ENCODE assay signal across 15 cellular contexts in the genomic region with DNA sequence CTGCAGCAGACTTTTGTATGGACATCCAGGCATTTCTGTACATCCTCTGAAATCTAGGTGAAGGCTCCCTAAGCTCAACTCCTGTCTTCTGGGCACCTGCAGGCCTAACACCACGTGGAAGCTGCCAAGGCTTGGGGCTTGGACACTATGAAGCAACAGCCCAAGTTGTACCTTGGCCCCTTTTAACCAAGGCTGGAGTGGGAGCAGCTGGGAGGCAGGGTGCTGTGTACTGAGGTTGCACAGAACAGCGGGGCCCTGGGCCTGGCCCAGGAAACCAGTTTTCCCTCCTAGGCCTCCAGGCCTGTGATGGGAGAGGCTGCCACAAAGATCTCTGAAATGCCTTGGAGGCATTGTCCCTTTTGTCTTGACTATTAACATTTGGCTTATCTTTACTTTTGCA.
A peak's percentile ranks its signal among the peaks of the same experiment; 100 is the strongest.
DNase-seq lines count a peak whose midpoint lies in the region; ATAC-seq and TF ChIP-seq lines count a peak whose summit lies in the region.
"Had no signal": no experiment of that assay in that cellular context is flagged by ENCODE, and none has a peak within 500 bp of the region (broad histone marks: within the 10 kb centered on the region; RNA-seq: fewer than 3 reads in every experiment).

No MANE protein-coding gene starts in this region.

- H3K79me2 ChIP-seq in H9 (ENCODE audit: insufficient read depth, low read length), result no peaks in the 10 kb centered on the region

- H3K18ac ChIP-seq in H9 (ENCODE audit: insufficient read length, low read depth, low read length), result no peak overlapping the region

- H4K8ac ChIP-seq in H9 (replicated peaks; ENCODE audit: insufficient read length, low read depth, low read length), result no peak overlapping the region

- no peak overlapping the region for H3K56ac ChIP-seq in H9 (ENCODE audit: insufficient read length, low read depth, low read length)

- H3K4me1 Mint-ChIP-seq in osteocyte (ENCODE audit: unreplicated experiment) (peaks cover 28% of the 10 kb centered on the region), H9 (peaks cover 9% of the 10 kb centered on the region in 2 experiments)
- H3K4me1 Mint-ChIP-seq: CD4-positive, alpha-beta memory T cell had no signal

- no peak overlapping the region for H2BK120ac ChIP-seq in H9 (ENCODE audit: low read depth, low read length, poor library complexity, severe bottlenecking)

- no peak overlapping the region for H2BK12ac ChIP-seq in H9 (ENCODE audit: insufficient read length, low read depth, low read length)

- H4K91ac ChIP-seq in H9 (ENCODE audit: insufficient read length, low read depth, low read length), result no peak overlapping the region

- no peaks in the 10 kb centered on the region for H4K20me1 ChIP-seq in H9 (ENCODE audit: control insufficient read depth, insufficient read depth, insufficient read length)

- H3K4me1 ChIP-seq in right lobe of liver, result no peaks in the 10 kb centered on the region
- H3K4me1 ChIP-seq in H9 (ENCODE audit: insufficient read depth, low read length), result no peaks in the 10 kb centered on the region; the same call in 1 of the 2 replicates

- TF ChIP-seq CTCF in right lobe of liver (IDR thresholded peaks at IDR 0.05), result no peak
- TF ChIP-seq CTCF in osteocyte (IDR thresholded peaks at IDR 0.05), result no peak
- TF ChIP-seq CTCF in H9 (conservative IDR thresholded peaks at IDR 0.05), result no peak

- H3K27ac Mint-ChIP-seq in osteocyte (ENCODE audit: unreplicated experiment) (peak overlapping the region; percentile 43), H9 (no peak overlapping the region)
- no peak overlapping the region for H3K27ac Mint-ChIP-seq in activated naive CD4-positive, alpha-beta T cell treated with anti-CD3 and anti-CD28 coated beads, Interleukin-2, amount 50 U/mL, for 72 hours
- H3K27ac Mint-ChIP-seq: CD4-positive, alpha-beta memory T cell had no signal

- ATAC-seq in left colon (peak; percentile 60), right lobe of liver (peak; percentile 38 to 84 (median 60))
- ATAC-seq in activated naive CD4-positive, alpha-beta T cell treated with anti-CD3 and anti-CD28 coated beads, Interleukin-2, amount 50 U/mL, for 72 hours, result no peak

- no peak overlapping the region for H2AK5ac ChIP-seq in H9 (ENCODE audit: insufficient read length, low read length)

- no peak for TF ChIP-seq POLR2A in right lobe of liver (IDR thresholded peaks at IDR 0.05)

- no peaks in the 10 kb centered on the region for H3K79me1 ChIP-seq in H9 (ENCODE audit: insufficient read depth, low read depth, low read length, poor library complexity, severe bottlenecking)

- WGBS in right lobe of liver (ENCODE audit: insufficient coverage, low coverage, low lambda C conversion rate, missing lambda C conversion rate), result 8% methylated on average over 2 of the region's 2 CpGs
- no CpG with 5 or more reads among the region's 2 CpGs for WGBS in H9 (ENCODE audit: extremely low coverage, insufficient read length, low lambda C conversion rate)

- no peak overlapping the region for H3K9ac ChIP-seq in H9 (ENCODE audit: extremely low read depth, insufficient read length, low read length)

- H3K27me3 ChIP-seq in right lobe of liver, result no peaks in the 10 kb centered on the region
- no peaks in the 10 kb centered on the region for H3K27me3 ChIP-seq in H9 (ENCODE audit: insufficient read depth, low read length)

- H3K36me3 Mint-ChIP-seq in osteocyte (ENCODE audit: unreplicated experiment), result peaks cover 2% of the 10 kb centered on the region
- peaks cover 0 to 14% (median 11%) of the 10 kb centered on the region in 3 experiments; a peak in 5 of 7 replicates for H3K36me3 Mint-ChIP-seq in H9 (ENCODE audit: insufficient read depth in 1 of 3, low read depth in 3 of 3)
- no peaks in the 10 kb centered on the region for H3K36me3 Mint-ChIP-seq in activated naive CD4-positive, alpha-beta T cell treated with anti-CD3 and anti-CD28 coated beads, Interleukin-2, amount 50 U/mL, for 72 hours
- H3K36me3 Mint-ChIP-seq: CD4-positive, alpha-beta memory T cell had no signal

- no peak overlapping the region for H3K23ac ChIP-seq in H9 (ENCODE audit: insufficient read length, low read depth, low read length)

- DNase-seq in left colon (no peak), right lobe of liver (peak; percentile 22 to 57 (median 51)), osteocyte (ENCODE audit: extremely low spot score, unreplicated experiment) (no peak), NCI-H2196 (lab: John Stamatoyannopoulos, UW; ENCODE audit: unreplicated experiment) (no peak), H9 (no peak), HuH-7.5 (ENCODE audit: low spot score) (no peak)
- DNase-seq in activated naive CD4-positive, alpha-beta T cell treated with anti-CD3 and anti-CD28 coated beads, Interleukin-2, amount 50 U/mL, for 72 hours (ENCODE audit: low spot score in 2 of 2), result no peak
- DNase-seq: C1 segment of cervical spinal cord; Calu3; CD4-positive, alpha-beta memory T cell; COR-L47; DMS153; DND-41; GOT3; HCEC 1CT had no signal

- H3K9me3 Mint-ChIP-seq in osteocyte (ENCODE audit: unreplicated experiment), result no peaks in the 10 kb centered on the region
- H3K9me3 Mint-ChIP-seq in H9, result peaks cover 6 to 15% of the 10 kb centered on the region in 2 experiments; a peak in 4 of 5 replicates
- no peaks in the 10 kb centered on the region for H3K9me3 Mint-ChIP-seq in activated naive CD4-positive, alpha-beta T cell treated with anti-CD3 and anti-CD28 coated beads, Interleukin-2, amount 50 U/mL, for 72 hours

- intact Hi-C loops in left colon (cut with DNase I, micrococcal nuclease) (no loop called here), right lobe of liver (cut with DNase I) (no loop called here)

- H2BK5ac ChIP-seq in H9 (ENCODE audit: insufficient read length, low read length), result no peak overlapping the region

- no peaks in the 10 kb centered on the region for H3K23me2 ChIP-seq in H9 (ENCODE audit: insufficient read length, low read depth, low read length, poor library complexity, severe bottlenecking)

- no peak overlapping the region for H3K27ac ChIP-seq in right lobe of liver
- no peak overlapping the region for H3K27ac ChIP-seq in H9 (ENCODE audit: insufficient read length, low read depth, low read length)

- no peak overlapping the region for H2AFZ ChIP-seq in H9 (ENCODE audit: low read length)

- H3K27me3 Mint-ChIP-seq in osteocyte (ENCODE audit: unreplicated experiment) (no peaks in the 10 kb centered on the region), H9 (ENCODE audit: low read depth) (no peaks in the 10 kb centered on the region)

- H3K4me2 ChIP-seq in H9 (ENCODE audit: insufficient read depth, insufficient read length, low read length), result no peak overlapping the region

- H3K14ac ChIP-seq in H9 (ENCODE audit: insufficient read depth, low read length), result no peak overlapping the region

- no peak overlapping the region for H2BK15ac ChIP-seq in H9 (ENCODE audit: low read depth, low read length)

- H3K4me3 ChIP-seq in right lobe of liver, result no peak overlapping the region

- no peak overlapping the region for H3T11ph ChIP-seq in H9 (ENCODE audit: low read length)

- no peak overlapping the region for H2BK20ac ChIP-seq in H9 (ENCODE audit: low read depth, low read length, poor library complexity, severe bottlenecking)

- H3K4ac ChIP-seq in H9 (ENCODE audit: low read depth, low read length), result no peak overlapping the region

- H3K9me3 ChIP-seq in right lobe of liver (no peaks in the 10 kb centered on the region), H9 (ENCODE audit: control insufficient read depth, low read depth, low read length) (no peaks in the 10 kb centered on the region)

- no peak overlapping the region for H4K5ac ChIP-seq in H9 (ENCODE audit: insufficient read length, low read depth, low read length)

- H3K4me3 Mint-ChIP-seq in osteocyte (ENCODE audit: unreplicated experiment) (no peak overlapping the region), H9 (no peak overlapping the region)
- H3K4me3 Mint-ChIP-seq: CD4-positive, alpha-beta memory T cell had no signal

- no peaks in the 10 kb centered on the region for H3K36me3 ChIP-seq in right lobe of liver

Comparison
In these comparisons a context has a peak if more than half of its experiments do, and no peak if none do; other contexts are left out.
1. ATAC-seq: peak in left colon (single experiment) and right lobe of liver (4 of 4); none in activated naive CD4-positive, alpha-beta T cell treated with anti-CD3 and anti-CD28 coated beads, Interleukin-2, amount 50 U/mL, for 72 hours (0 of 2).
2. DNase-seq: peak in right lobe of liver (3 of 3); none in left colon (0 of 2), osteocyte (single experiment), NCI-H2196 (single experiment), H9 (single experiment), activated naive CD4-positive, alpha-beta T cell treated with anti-CD3 and anti-CD28 coated beads, Interleukin-2, amount 50 U/mL, for 72 hours (0 of 2) and HuH-7.5 (single experiment).